Comparison of ENCODE assay signal across 33 cellular contexts in the genomic region with DNA sequence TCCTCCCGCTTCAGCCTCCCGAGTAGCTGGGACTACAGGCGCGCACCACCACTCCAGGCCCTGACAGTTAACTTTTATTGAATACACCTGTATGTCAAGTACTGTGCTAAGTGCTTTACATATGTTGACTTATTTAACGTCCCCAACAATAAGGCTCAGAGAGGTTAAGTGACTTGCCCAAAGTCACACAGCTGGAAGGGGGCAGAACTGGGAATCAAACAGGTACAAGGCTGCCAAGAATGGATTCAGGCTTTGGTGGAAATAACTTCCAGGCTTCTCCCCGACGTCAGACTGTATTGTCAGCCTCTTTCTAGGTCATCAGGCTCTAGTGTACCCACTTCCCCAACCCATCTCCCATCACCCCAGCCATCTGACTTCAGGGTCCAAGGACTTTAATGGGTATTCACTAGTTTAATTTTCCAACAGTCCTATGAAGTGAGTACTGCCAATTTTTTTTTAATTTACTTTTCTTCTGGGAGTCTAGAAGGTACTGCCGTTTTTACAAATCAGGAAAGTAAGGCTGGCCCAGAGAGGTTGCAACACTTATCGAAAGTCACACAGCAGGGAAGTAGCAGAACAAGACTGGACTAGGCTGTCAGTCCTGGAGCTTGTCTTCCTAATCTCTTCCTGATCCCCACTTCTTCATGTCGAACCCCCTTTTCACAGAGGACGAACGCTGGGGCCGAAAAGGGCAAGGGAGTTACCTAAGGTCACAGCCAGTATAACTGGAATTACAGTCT. TPM values are rescaled to one million over a fixed set of nuclear protein-coding genes. Genes with fewer than 3 reads are reported as not detected.
"Had no signal": no experiment of that assay in that cellular context is flagged by ENCODE, and none has a peak within 500 bp of the region (broad histone marks: within the 10 kb centered on the region; RNA-seq: fewer than 3 reads in every experiment).

No MANE protein-coding gene starts in this region.

- H3K9me3 ChIP-seq: esophagus squamous epithelium had no signal

- H3K4me1 Mint-ChIP-seq: activated T-helper 17 cell treated with anti-CD3 and anti-CD28 coated beads, Interleukin-2, amount 50 U/mL, for 72 hours had no signal

- DNase-seq: activated CD4-positive, alpha-beta memory T cell treated with anti-CD3 and anti-CD28 coated beads, Interleukin-2, amount 10 ng/mL, durations not matched to agents 7 days and 5 days; activated CD4-positive, alpha-beta T cell treated with anti-CD3 and anti-CD28 coated beads for 1 hour; activated CD4-positive, alpha-beta T cell treated with anti-CD3 and anti-CD28 coated beads for 4 hours; activated CD4-positive, alpha-beta T cell treated with anti-CD3 and anti-CD28 coated beads, Interleukin-2, amount 10 ng/mL, durations not matched to agents 7 days and 5 days; activated CD4-positive, alpha-beta T cell treated with anti-CD3 and anti-CD28 coated beads, Interleukin-2, amount 50 U/mL, for 4 hours; activated CD8-positive, alpha-beta memory T cell treated with anti-CD3 and anti-CD28 coated beads, Interleukin-2, amount 50 U/mL, for 48 hours; activated effector memory CD4-positive, alpha-beta T cell treated with Interleukin-2 at 50 U/mL for 16 hours; activated gamma-delta T cell treated with Interleukin-2 at 50 U/mL for 16 hours; activated naive CD4-positive, alpha-beta T cell treated with anti-CD3 and anti-CD28 coated beads, Interleukin-2, amount 50 U/mL, for 16 hours; activated naive CD4-positive, alpha-beta T cell treated with Interleukin-2 at 50 U/mL for 16 hours; activated T-cell treated with anti-CD3 and anti-CD28 coated beads for 4 hours; activated T-cell treated with anti-CD3 and anti-CD28 coated beads, Interleukin-2, amount 50 U/mL, for 4 hours; amniotic stem cell; anterior cingulate cortex; brain microvascular endothelial cell; caudate nucleus; cortex of kidney; dermis blood vessel endothelial cell; effector CD4-positive, alpha-beta T cell; effector memory CD8-positive, alpha-beta T cell; erythroblast; esophagus squamous epithelium; foreskin melanocyte; head of caudate nucleus; T-helper 2 cell had no signal

- H3K9me3 Mint-ChIP-seq: activated CD4-positive, alpha-beta memory T cell treated with anti-CD3 and anti-CD28 coated beads, Interleukin-2, amount 10 ng/mL, durations not matched to agents 7 days and 5 days; activated CD4-positive, alpha-beta T cell treated with anti-CD3 and anti-CD28 coated beads, Interleukin-2, amount 10 ng/mL, durations not matched to agents 7 days and 5 days; activated T-cell treated with anti-CD3 and anti-CD28 coated beads, Interleukin-2, amount 50 U/mL, for 4 hours; activated T-helper 17 cell treated with anti-CD3 and anti-CD28 coated beads, Interleukin-2, amount 50 U/mL, for 72 hours; effector memory CD8-positive, alpha-beta T cell had no signal

- H3K36me3 Mint-ChIP-seq: activated naive CD8-positive, alpha-beta T cell had no signal

- FAIRE-seq: astrocyte, colon had no signal

- H3K36me3 ChIP-seq: brain microvascular endothelial cell, esophagus squamous epithelium had no signal

- H3K27ac Mint-ChIP-seq: activated CD4-positive, alpha-beta memory T cell treated with anti-CD3 and anti-CD28 coated beads, Interleukin-2, amount 10 ng/mL, durations not matched to agents 7 days and 5 days; activated CD4-positive, alpha-beta T cell treated with anti-CD3 and anti-CD28 coated beads, Interleukin-2, amount 10 ng/mL, durations not matched to agents 7 days and 5 days; activated naive CD8-positive, alpha-beta T cell; activated T-helper 17 cell treated with anti-CD3 and anti-CD28 coated beads, Interleukin-2, amount 50 U/mL, for 72 hours; effector memory CD8-positive, alpha-beta T cell had no signal

- H3K4me3 Mint-ChIP-seq: activated CD4-positive, alpha-beta memory T cell treated with anti-CD3 and anti-CD28 coated beads, Interleukin-2, amount 10 ng/mL, durations not matched to agents 7 days and 5 days; activated CD4-positive, alpha-beta T cell treated with anti-CD3 and anti-CD28 coated beads, Interleukin-2, amount 10 ng/mL, durations not matched to agents 7 days and 5 days; activated naive CD8-positive, alpha-beta T cell; activated T-cell treated with anti-CD3 and anti-CD28 coated beads, Interleukin-2, amount 50 U/mL, for 4 hours; activated T-helper 17 cell treated with anti-CD3 and anti-CD28 coated beads, Interleukin-2, amount 50 U/mL, for 72 hours; effector memory CD8-positive, alpha-beta T cell had no signal

- H3K27ac ChIP-seq: brain microvascular endothelial cell, esophagus squamous epithelium had no signal

- ATAC-seq: activated T-cell treated with anti-CD3 and anti-CD28 coated beads, Interleukin-2, amount 50 U/mL, for 4 hours; activated T-helper 17 cell treated with anti-CD3 and anti-CD28 coated beads, Interleukin-2, amount 50 U/mL, for 72 hours; effector memory CD8-positive, alpha-beta T cell had no signal

- H3K4me3 ChIP-seq: esophagus squamous epithelium had no signal

RNA-seq across cellular contexts. Expression of a gene that starts 4.9 kb away (rescaled TPM):
- total RNA-seq: activated CD4-positive, alpha-beta memory T cell treated with anti-CD3 and anti-CD28 coated beads, Interleukin-2, amount 10 ng/mL, durations not matched to agents 7 days and 5 days; activated CD4-positive, alpha-beta T cell treated with anti-CD3 and anti-CD28 coated beads, Interleukin-2, amount 10 ng/mL, durations not matched to agents 7 days and 5 days; activated T-cell treated with anti-CD3 and anti-CD28 coated beads, Interleukin-2, amount 50 U/mL, for 4 hours; activated T-helper 17 cell treated with anti-CD3 and anti-CD28 coated beads, Interleukin-2, amount 50 U/mL, for 72 hours; astrocyte; chondrocyte; dermis blood vessel endothelial cell; esophagus squamous epithelium; fibroblast of lung; T-helper 1 cell treated with Interleukin-12 subunit alpha and Interleukin-12 subunit beta and Interleukin-4 antibody, amounts not matched to agents 30 ng/mL and 1 ng/mL, for 36 hours had no signal
- polyA plus RNA-seq: fibroblast of lung had no signal

RNA-seq across cellular contexts. Expression of a gene that starts 13.0 kb away (rescaled TPM):
- total RNA-seq: activated CD4-positive, alpha-beta memory T cell treated with anti-CD3 and anti-CD28 coated beads, Interleukin-2, amount 10 ng/mL, durations not matched to agents 7 days and 5 days; activated CD4-positive, alpha-beta T cell treated with anti-CD3 and anti-CD28 coated beads, Interleukin-2, amount 10 ng/mL, durations not matched to agents 7 days and 5 days; activated T-cell treated with anti-CD3 and anti-CD28 coated beads, Interleukin-2, amount 50 U/mL, for 4 hours; fibroblast of villous mesenchyme; T-helper 1 cell treated with Interleukin-12 subunit alpha and Interleukin-12 subunit beta and Interleukin-4 antibody, amounts not matched to agents 30 ng/mL and 1 ng/mL, for 36 hours had no signal
